ENCODE assay signal across 11 cellular contexts in the genomic region with DNA sequence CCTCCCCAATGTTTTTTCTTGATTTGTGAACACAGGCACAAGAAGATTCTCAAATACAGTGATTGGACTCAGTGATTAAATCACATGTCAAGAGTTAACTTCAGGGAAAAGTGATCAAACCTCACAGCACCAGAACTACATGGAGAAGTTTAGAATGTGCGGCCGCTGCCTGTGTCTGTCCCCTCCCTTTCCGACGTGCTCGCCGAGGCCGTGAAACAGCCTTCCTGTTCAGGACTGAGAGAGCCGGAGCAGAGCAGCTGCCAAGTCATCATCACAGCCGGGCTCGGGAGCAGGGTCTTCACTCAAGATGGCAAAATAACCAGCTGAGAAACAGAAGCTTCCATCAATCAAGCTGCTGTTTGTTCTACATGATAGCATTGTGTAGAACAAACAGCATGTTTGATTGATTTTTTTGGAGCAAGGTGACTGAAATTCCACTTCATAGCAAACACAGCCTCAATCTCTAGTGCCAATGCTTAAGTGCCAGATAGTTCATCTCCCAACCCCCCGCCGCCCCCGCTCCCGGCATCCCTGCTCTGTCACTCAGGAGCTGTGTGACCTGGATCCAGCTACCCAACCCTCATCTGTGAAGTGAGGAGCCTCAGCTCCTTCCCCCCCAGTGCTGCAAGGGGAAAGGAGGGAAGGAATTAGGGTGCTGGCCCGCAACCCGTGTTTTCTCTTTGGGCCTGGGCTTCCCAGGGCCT.
DNase-seq lines count a peak whose midpoint lies in the region; ATAC-seq lines count a peak whose summit lies in the region.
"Had no signal": no experiment of that assay in that cellular context is flagged by ENCODE, and none has a peak within 500 bp of the region (broad histone marks: within the 10 kb centered on the region; RNA-seq: fewer than 3 reads in every experiment).

No MANE protein-coding gene starts in this region.

- DNase-seq in NCI-H146 (lab: John Stamatoyannopoulos, UW) (peak; percentile 30), NCI-H146 treated with DMSO at 0.1 percent for 48 hours (lab: John Stamatoyannopoulos, UW; ENCODE audit: unreplicated experiment) (no peak), SHP77 (lab: John Stamatoyannopoulos, UW) (peak; percentile 48 to 58), glomerular endothelial cell (ENCODE audit: extremely low read depth, low read depth, low spot score) (peak; percentile 23), retina (peak; percentile 25), COLO829 (ENCODE audit: low spot score) (no peak), DMS 273 (lab: John Stamatoyannopoulos, UW; ENCODE audit: unreplicated experiment) (no peak)
- DNase-seq: activated B cell treated with CpG ODN at 0.5 μM for 24 hours, amniotic stem cell, Kasumi-1 had no signal

- ATAC-seq in HG03039 (IDR thresholded peaks at IDR 0.05; ENCODE audit: unreplicated experiment): no peak

Comparison
In these comparisons a context has a peak if more than half of its experiments do, and no peak if none do; other contexts are left out.
1. DNase-seq: peak in NCI-H146 (single experiment), SHP77 (2 of 2), glomerular endothelial cell (single experiment) and retina (single experiment); none in NCI-H146 treated with DMSO at 0.1 percent for 48 hours (single experiment), COLO829 (single experiment) and DMS 273 (single experiment).